In the genomic region with DNA sequence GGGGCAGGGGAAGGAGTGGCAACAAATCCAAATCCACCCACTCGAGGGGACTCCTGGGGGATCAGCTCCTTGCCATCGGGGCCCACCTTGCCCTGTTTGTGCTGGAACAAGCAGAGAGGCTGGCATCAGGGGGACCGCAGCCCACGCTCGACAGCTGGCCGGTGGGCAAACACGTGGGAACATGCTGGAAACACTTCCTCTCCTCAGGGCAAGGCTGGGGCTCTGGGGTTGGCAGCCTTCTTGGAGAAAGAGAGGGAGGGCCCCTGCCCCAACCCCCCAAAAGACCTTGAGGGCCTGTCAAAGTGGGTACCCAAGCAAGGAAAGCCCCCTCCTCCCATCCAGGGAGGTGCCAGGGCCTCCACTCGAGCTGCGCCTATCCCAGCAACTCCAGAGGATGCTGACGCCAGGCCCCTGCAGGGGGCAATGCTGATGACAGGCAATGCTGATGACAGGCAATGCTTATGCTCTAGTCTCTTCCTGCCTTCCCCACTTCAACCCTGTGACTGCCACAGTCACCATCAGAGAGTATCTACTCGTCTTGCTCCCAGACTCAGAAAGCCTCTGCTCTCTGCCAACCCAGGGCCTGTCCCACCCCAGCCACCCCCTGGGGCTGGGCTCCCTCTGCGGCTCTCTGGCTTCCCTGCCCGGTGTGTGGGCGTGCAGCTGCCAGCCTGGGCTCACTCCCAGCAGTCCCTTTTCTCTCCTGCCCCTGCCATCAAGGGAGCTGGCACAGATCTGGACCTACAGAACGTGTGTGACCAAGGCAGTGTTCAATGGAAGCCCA, we compare ENCODE assay signal across 33 cellular contexts. TPM values are rescaled to one million over a fixed set of nuclear protein-coding genes. Genes with fewer than 3 reads are reported as not detected.
"Had no signal": no experiment of that assay in that cellular context is flagged by ENCODE, and none has a peak within 500 bp of the region (broad histone marks: within the 10 kb centered on the region; RNA-seq: fewer than 3 reads in every experiment).

No MANE protein-coding gene starts in this region.

- H3K4me3 ChIP-seq: dorsolateral prefrontal cortex, gastroesophageal sphincter, heart left ventricle, hepatocyte, lung, neural progenitor cell, pancreas, right lobe of liver, testis, tibial nerve, upper lobe of right lung, uterus had no signal

- H2AFZ ChIP-seq: hepatocyte, neural progenitor cell had no signal

- H3K4me3 Mint-ChIP-seq: endodermal cell; memory B cell; naive thymus-derived CD4-positive, alpha-beta T cell; nephron; stimulated activated memory B cell treated with anti-CD40 and anti-IgM and Interleukin-4, amounts not matched to agents 10 μg/mL and 1 μg/mL and 100 μg/mL, for 72 hours had no signal

- ATAC-seq: esophagus mucosa; gastroesophageal sphincter; heart left ventricle; left lobe of liver; naive thymus-derived CD4-positive, alpha-beta T cell; pancreas; stimulated activated memory B cell treated with anti-CD40 and anti-IgM and Interleukin-4, amounts not matched to agents 10 μg/mL and 1 μg/mL and 100 μg/mL, for 72 hours; stimulated activated naive CD8-positive, alpha-beta T cell treated with anti-CD3 and anti-CD28 coated beads, Interleukin-15, Interleukin-2, amounts not matched to agents 100 U/mL and 50 U/mL, for 24 hours; upper lobe of right lung had no signal

- H3K36me3 ChIP-seq: neural progenitor cell, uterus had no signal

- H3K4me2 ChIP-seq: hepatocyte, neural progenitor cell had no signal

- H3K27ac Mint-ChIP-seq: endodermal cell; memory B cell; nephron; neural progenitor cell; stimulated activated memory B cell treated with anti-CD40 and anti-IgM and Interleukin-4, amounts not matched to agents 10 μg/mL and 1 μg/mL and 100 μg/mL, for 72 hours had no signal

- H3K4me1 Mint-ChIP-seq: endodermal cell, nephron had no signal

- H3K9me3 ChIP-seq: gastroesophageal sphincter, heart left ventricle, pancreas, right lobe of liver, testis, tibial nerve, upper lobe of right lung, uterus had no signal

- H3K9ac ChIP-seq: neural progenitor cell had no signal

- H3K9me3 Mint-ChIP-seq: endodermal cell; memory B cell; naive thymus-derived CD4-positive, alpha-beta T cell; nephron; neural progenitor cell; stimulated activated memory B cell treated with anti-CD40 and anti-IgM and Interleukin-4, amounts not matched to agents 10 μg/mL and 1 μg/mL and 100 μg/mL, for 72 hours had no signal

- H3K27me3 ChIP-seq: dorsolateral prefrontal cortex, gastroesophageal sphincter, heart left ventricle, hepatocyte, neural progenitor cell, pancreas, right lobe of liver, testis, tibial nerve, upper lobe of right lung, uterus had no signal

- H3K27me3 Mint-ChIP-seq: memory B cell; naive thymus-derived CD4-positive, alpha-beta T cell; stimulated activated memory B cell treated with anti-CD40 and anti-IgM and Interleukin-4, amounts not matched to agents 10 μg/mL and 1 μg/mL and 100 μg/mL, for 72 hours had no signal

- H3K27ac ChIP-seq: dorsolateral prefrontal cortex, epithelial cell of prostate, gastroesophageal sphincter, heart left ventricle, hepatocyte, neural progenitor cell, pancreas, right lobe of liver, testis, tibial nerve, upper lobe of right lung, uterus had no signal

- DNase-seq: dorsolateral prefrontal cortex; effector CD4-positive, alpha-beta T cell; endodermal cell; foreskin fibroblast; heart left ventricle; kidney; naive thymus-derived CD4-positive, alpha-beta T cell; nucleus accumbens; retina; right lobe of liver; stimulated activated CD4-positive, alpha-beta T cell treated with anti-CD3 and anti-CD28 coated beads, Interleukin-4, amount 100 ng/mL, for 4 hours; stimulated activated naive CD8-positive, alpha-beta T cell treated with anti-CD3 and anti-CD28 coated beads, Interleukin-15, Interleukin-2, amounts not matched to agents 100 U/mL and 50 U/mL, for 24 hours; substantia nigra; testis; upper lobe of right lung; uterus had no signal

RNA-seq across cellular contexts. Expression of gene TSSK2, which starts 7.3 kb away (rescaled TPM):
- total RNA-seq: cerebellum, endodermal cell, esophagus mucosa, hepatocyte, kidney, left lobe of liver, posterior vena cava, pulmonary artery endothelial cell, right lobe of liver, upper lobe of right lung had no signal
- polyA plus RNA-seq: hepatocyte; liver; naive thymus-derived CD4-positive, alpha-beta T cell had no signal

RNA-seq across cellular contexts. Expression of gene GSC2, which starts 11.7 kb away (rescaled TPM):
- total RNA-seq: cerebellum; endodermal cell; esophagus mucosa; gastroesophageal sphincter; heart left ventricle; hepatocyte; kidney; left lobe of liver; liver; lung; mononuclear cell; naive thymus-derived CD4-positive, alpha-beta T cell; pancreas; posterior vena cava; right lobe of liver; tibial nerve; upper lobe of right lung; uterus had no signal
- polyA plus RNA-seq: heart left ventricle; hepatocyte; liver; lung; naive thymus-derived CD4-positive, alpha-beta T cell; pancreas had no signal
